In genomic region chr12:110091136-110091711, GRCh38 we compare ENCODE assay signal across 31 cellular contexts.
"Had no signal": no experiment of that assay in that cellular context is flagged by ENCODE, and none has a peak within 500 bp of the region (broad histone marks: within the 10 kb centered on the region; RNA-seq: fewer than 3 reads in every experiment).

No MANE protein-coding gene starts in this region.

- H3K9me3 ChIP-seq: esophagus squamous epithelium, heart right ventricle, ovary, stomach, thyroid gland, vagina had no signal

- H3K36me3 ChIP-seq: esophagus squamous epithelium, heart right ventricle, ovary, stomach, thyroid gland, vagina had no signal

- FAIRE-seq: endometrium had no signal

- H3K36me3 Mint-ChIP-seq: immature natural killer cell, memory B cell, natural killer cell had no signal

- H3K4me2 ChIP-seq: smooth muscle cell had no signal

- DNase-seq: dermis blood vessel endothelial cell; effector memory CD4-positive, alpha-beta T cell; erythroblast; esophagus squamous epithelium; foreskin melanocyte; glutamatergic neuron; heart right ventricle; hypothalamus; immature natural killer cell; islet precursor cell; kidney glomerular epithelial cell; left colon; left ventricle myocardium superior; natural killer cell; occipital lobe; ovary; stimulated activated CD4-positive, alpha-beta T cell treated with anti-CD3 and anti-CD28 coated beads, Interleukin-12 subunit alpha, Interleukin-12 subunit beta, amount 100 ng/mL, for 4 hours; stimulated activated CD4-positive, alpha-beta T cell treated with anti-CD3 and anti-CD28 coated beads, Interleukin-1b, Interleukin-23, amount 100 ng/mL, for 48 hours; stimulated activated CD4-positive, alpha-beta T cell treated with anti-CD3 and anti-CD28 coated beads, Interleukin-4, amount 100 ng/mL, for 1 hour; stimulated activated CD8-positive, alpha-beta memory T cell treated with anti-CD3 and anti-CD28 coated beads, Interleukin-4, amount 100 ng/mL, for 48 hours; stimulated activated naive CD4-positive, alpha-beta T cell treated with Interleukin-2 at 50 U/mL for 16 hours; stomach; thyroid gland; trophoblast cell had no signal

- H3K4me3 ChIP-seq: coronary artery, esophagus squamous epithelium, heart right ventricle, lung, ovary, smooth muscle cell, stomach, thyroid gland, vagina had no signal

- H3K4me1 Mint-ChIP-seq: immature natural killer cell, natural killer cell had no signal

- ATAC-seq: heart right ventricle, left colon, left ventricle myocardium superior, natural killer cell, sciatic nerve had no signal

- H3K27me3 ChIP-seq: ovary, thyroid gland, vagina had no signal

- H3K4me3 Mint-ChIP-seq: immature natural killer cell, memory B cell, natural killer cell had no signal

- H3K9me3 Mint-ChIP-seq: immature natural killer cell, memory B cell, natural killer cell had no signal

- H3K27ac ChIP-seq: coronary artery, esophagus squamous epithelium, heart right ventricle, ovary, stomach, thyroid gland, vagina had no signal

- H3K4me1 ChIP-seq: esophagus squamous epithelium, stomach, thyroid gland, vagina had no signal

- H3K27ac Mint-ChIP-seq: immature natural killer cell, memory B cell, natural killer cell had no signal
